ENCODE assay signal across 9 cellular contexts in the genomic region with DNA sequence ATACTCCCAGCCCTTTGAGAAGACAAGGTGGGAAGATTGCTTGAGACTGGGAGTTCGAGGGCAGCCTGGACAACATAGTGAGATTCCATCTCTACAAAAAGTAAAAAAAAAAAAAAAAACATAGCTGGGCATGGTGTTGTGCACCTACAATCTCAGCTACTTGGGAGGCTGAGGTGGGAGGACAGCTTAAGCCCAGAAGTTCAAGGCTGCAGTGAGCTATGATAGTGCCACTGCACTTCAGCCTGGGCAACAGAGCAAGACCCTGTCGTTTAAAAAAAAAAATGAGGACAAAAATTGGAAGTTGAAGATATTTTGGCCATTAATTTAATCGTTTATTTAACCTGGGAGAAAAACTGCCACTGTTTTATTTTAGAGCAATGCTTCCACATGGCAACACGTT. TPM values are rescaled to one million over a fixed set of nuclear protein-coding genes. Genes with fewer than 3 reads are reported as not detected.
A peak's percentile ranks its signal among the peaks of the same experiment; 100 is the strongest.
DNase-seq lines count a peak whose midpoint lies in the region; ATAC-seq and TF ChIP-seq lines count a peak whose summit lies in the region.
"Had no signal": no experiment of that assay in that cellular context is flagged by ENCODE, and none has a peak within 500 bp of the region (broad histone marks: within the 10 kb centered on the region; RNA-seq: fewer than 3 reads in every experiment).

No MANE protein-coding gene starts in this region.

- POLR2A ChIA-PET in BJ (lab: Charles Lee), result interaction anchor here (0.6 kb wide), 1 partner anchor 12 kb away, joined by 4 read pairs; no protein-coding TSS in a partner anchor
- POLR2A ChIA-PET in naive thymus-derived CD8-positive, alpha-beta T cell (lab: Charles Lee), result interaction anchor here (0.8 to 2.5 kb wide), 4 partner anchors 8 to 221 kb away, joined by 3 to 18 read pairs (median 12); partner anchors contain the start of genes CFAP298 and EVA1C

- peak overlapping the region; percentile 77 for H3K4me2 ChIP-seq in Karpas-422 (ENCODE audit: low read depth, low read length, poor library complexity, severe bottlenecking)

- H3K27me3 Mint-ChIP-seq in naive thymus-derived CD8-positive, alpha-beta T cell, result peaks cover 0 to 5% (median 0%) of the 10 kb centered on the region in 5 donors

- DNase-seq in BJ (ENCODE audit: low read depth), result no peak
- no peak for DNase-seq in Karpas-422
- no peak for DNase-seq in coronary artery (ENCODE audit: low spot score)
- no peak for DNase-seq in naive thymus-derived CD8-positive, alpha-beta T cell
- no peak for DNase-seq in stimulated activated CD4-positive, alpha-beta T cell treated with anti-CD3 and anti-CD28 coated beads, Interleukin-4, amount 100 ng/mL, for 1 hour
- no peak for DNase-seq in DMS53 treated with DMSO at 0.1 percent for 48 hours (lab: John Stamatoyannopoulos, UW; ENCODE audit: unreplicated experiment)
- DNase-seq: hippocampal formation had no signal

- H3K4me1 Mint-ChIP-seq in naive thymus-derived CD8-positive, alpha-beta T cell, result peaks cover 30 to 65% (median 59%) of the 10 kb centered on the region in 4 donors

- peak overlapping the region; percentile 94 for H3K9ac ChIP-seq in Karpas-422 (ENCODE audit: low read length)

- no peaks in the 10 kb centered on the region for H3K9me3 Mint-ChIP-seq in naive thymus-derived CD8-positive, alpha-beta T cell

- no peaks in the 10 kb centered on the region; the same call in 1 of the 2 replicates for H3K27me3 ChIP-seq in BJ (ENCODE audit: control insufficient read depth, insufficient read depth, low read length)
- H3K27me3 ChIP-seq in Karpas-422 (ENCODE audit: low read length), result no peaks in the 10 kb centered on the region

- H3K9me3 ChIP-seq in Karpas-422 (ENCODE audit: low read length), result no peaks in the 10 kb centered on the region

- TF ChIP-seq CTCF in BJ (IDR thresholded peaks at IDR 0.05; ENCODE audit: insufficient read depth, low read depth, low read length) (no peak), coronary artery (IDR thresholded peaks at IDR 0.05) (no peak)

- H3K4me3 ChIP-seq in BJ (ENCODE audit: low read depth, low read length) (peak overlapping the region; percentile 58), Karpas-422 (ENCODE audit: low read length) (peak overlapping the region; percentile 96), coronary artery (peak overlapping the region; percentile 94)

- CTCF ChIA-PET in BJ (lab: Yijun Ruan, JAX), result interaction anchor here (1.2 to 2.1 kb wide), 2 partner anchors 10 to 209 kb away, joined by 4 to 7 read pairs; no protein-coding TSS in a partner anchor

- ATAC-seq in naive thymus-derived CD8-positive, alpha-beta T cell, result no peak
- ATAC-seq in HG03095 (IDR thresholded peaks at IDR 0.05; ENCODE audit: unreplicated experiment) (no peak), HG02623 (IDR thresholded peaks at IDR 0.05; ENCODE audit: unreplicated experiment) (no peak)

- no peak overlapping the region for H2AFZ ChIP-seq in Karpas-422 (ENCODE audit: low read length)

- H4K20me1 ChIP-seq in Karpas-422 (ENCODE audit: insufficient read depth, low read depth, low read length), result peaks cover 29% of the 10 kb centered on the region

- peaks cover 56% of the 10 kb centered on the region for H3K79me2 ChIP-seq in Karpas-422 (ENCODE audit: low read length)

- peak overlapping the region; percentile 81 to 91 (median 88) for H3K4me3 Mint-ChIP-seq in naive thymus-derived CD8-positive, alpha-beta T cell

- peaks cover 0 to 27% (median 4%) of the 10 kb centered on the region in 3 donors for H3K36me3 Mint-ChIP-seq in naive thymus-derived CD8-positive, alpha-beta T cell

- H3K36me3 ChIP-seq in BJ (ENCODE audit: control insufficient read depth, insufficient read depth, low read length) (no peaks in the 10 kb centered on the region), Karpas-422 (ENCODE audit: insufficient read depth, low read length) (peaks cover 9% of the 10 kb centered on the region; the same call in 1 of the 2 replicates)

- H3K27ac Mint-ChIP-seq in naive thymus-derived CD8-positive, alpha-beta T cell, result peak overlapping the region in 5 of 10 donors; percentile 23 to 86 (median 52)

- H3K27ac ChIP-seq in Karpas-422 (ENCODE audit: low read length), result no peak overlapping the region; the same call in 1 of the 2 replicates
- H3K27ac ChIP-seq in coronary artery, result no peak overlapping the region

- H3K4me1 ChIP-seq in Karpas-422 (ENCODE audit: low read length), result peaks cover 25% of the 10 kb centered on the region

- H3K9me2 ChIP-seq in Karpas-422 (replicated peaks; ENCODE audit: insufficient read depth, low read length), result no peaks in the 10 kb centered on the region

RNA-seq across cellular contexts. Expression of gene URB1, which starts 1.1 kb away (rescaled TPM):
- 6.5 and 8.8 TPM in 2 replicates for polyA plus RNA-seq in BJ (2011; rRNA removed)
- polyA minus RNA-seq in BJ (2011; rRNA and poly(A)+ RNA removed), result 14.6 and 15.4 TPM in 2 replicates
- 12.7 and 17.0 TPM in 2 replicates for total RNA-seq in Karpas-422 (2014; rRNA removed; shearing (Covaris generic); ENCODE audit: low replicate concordance)
- total RNA-seq in naive thymus-derived CD8-positive, alpha-beta T cell, result 10 to 100 TPM; 20.6 to 22.7 TPM
- 1 to 10 TPM; 2.2 to 5.6 (median 2.8) TPM for polyA plus RNA-seq in naive thymus-derived CD8-positive, alpha-beta T cell

RNA-seq across cellular contexts. Expression of gene EVA1C, which starts 20.8 kb away (rescaled TPM):
- 9.6 and 12.2 TPM in 2 replicates for polyA plus RNA-seq in BJ (2011; rRNA removed)
- polyA minus RNA-seq in BJ (2011; rRNA and poly(A)+ RNA removed), result 5.0 and 7.8 TPM in 2 replicates
- not detected in 2 replicates for total RNA-seq in Karpas-422 (2014; rRNA removed; shearing (Covaris generic); ENCODE audit: low replicate concordance)
- 10 to 100 TPM; 14.4 to 18.1 TPM for total RNA-seq in naive thymus-derived CD8-positive, alpha-beta T cell
- polyA plus RNA-seq in naive thymus-derived CD8-positive, alpha-beta T cell, result 10 to 100 TPM; 11.2 to 14.9 (median 14.3) TPM

Comparison
In these comparisons a context has a peak if more than half of its experiments do, and no peak if none do; other contexts are left out.
1. RNA of gene EVA1C, which starts 20.8 kb away (total RNA-seq): 14.4 to 18.1 TPM in naive thymus-derived CD8-positive, alpha-beta T cell; not detected in Karpas-422; every median in the first group is over 10 times any median in the second.
2. Peak in every context shown above with its lines, with median percentiles within 50 percentile points of each other: H3K4me3 ChIP-seq.